In genomic region chr1:173789841-173790240, GRCh38 we compare ENCODE assay signal across 37 cellular contexts.
"Had no signal": no experiment of that assay in that cellular context is flagged by ENCODE, and none has a peak within 500 bp of the region (broad histone marks: within the 10 kb centered on the region; RNA-seq: fewer than 3 reads in every experiment).

No MANE protein-coding gene starts in this region.

- H3K27ac ChIP-seq: ascending aorta, cardiac muscle cell, WERI-Rb-1 had no signal

- H3K9me3 Mint-ChIP-seq: activated CD4-positive, alpha-beta memory T cell treated with anti-CD3 and anti-CD28 coated beads, Interleukin-2, amount 10 ng/mL, durations not matched to agents 7 days and 5 days; activated CD4-positive, alpha-beta T cell treated with anti-CD3 and anti-CD28 coated beads, Interleukin-2, amount 10 ng/mL, durations not matched to agents 7 days and 5 days; activated naive CD4-positive, alpha-beta T cell treated with anti-CD3 and anti-CD28 coated beads, Interleukin-2, amount 10 ng/mL, durations not matched to agents 7 days and 5 days; activated naive CD4-positive, alpha-beta T cell treated with anti-CD3 and anti-CD28 coated beads, Interleukin-2, amount 50 U/mL, for 24 hours; activated naive CD8-positive, alpha-beta T cell treated with anti-CD3 and anti-CD28 coated beads, Interleukin-2, amount 10 ng/mL, durations not matched to agents 7 days and 5 days; activated naive CD8-positive, alpha-beta T cell treated with anti-CD3 and anti-CD28 coated beads, Interleukin-2, amount 50 U/mL, for 24 hours; activated T-cell treated with anti-CD3 and anti-CD28 coated beads, Interleukin-2, amount 50 U/mL, for 24 hours; activated T-helper 2 cell treated with anti-CD3 and anti-CD28 coated beads, Interferon-gamma antibody, Interleukin-2, Interleukin-4, amounts not matched to agents 10 μg/mL and 5 μg/mL and 100 μg/mL, durations not matched to agents 14 hours and 24 hours and 36 hours; brain; central memory CD8-positive, alpha-beta T cell; T-helper 1 cell treated with Interleukin-12 subunit alpha and Interleukin-12 subunit beta and Interleukin-4 antibody, amounts not matched to agents 30 μg/mL and 1 μg/mL, for 36 hours; T-helper 2 cell treated with Interferon-gamma antibody and Interleukin-4, amounts not matched to agents 5 μg/mL and 100 μg/mL, for 36 hours; WTC11 had no signal

- H3K9me3 ChIP-seq: ascending aorta had no signal

- H3K27me3 Mint-ChIP-seq: activated CD4-positive, alpha-beta memory T cell treated with anti-CD3 and anti-CD28 coated beads, Interleukin-2, amount 10 ng/mL, durations not matched to agents 7 days and 5 days; activated CD4-positive, alpha-beta T cell treated with anti-CD3 and anti-CD28 coated beads for 36 hours; activated CD4-positive, alpha-beta T cell treated with anti-CD3 and anti-CD28 coated beads, Interleukin-2, amount 10 ng/mL, durations not matched to agents 7 days and 5 days; activated CD8-positive, alpha-beta memory T cell treated with anti-CD3 and anti-CD28 coated beads, Interleukin-2, amount 10 ng/mL, durations not matched to agents 7 days and 5 days; activated naive CD4-positive, alpha-beta T cell treated with anti-CD3 and anti-CD28 coated beads, Interleukin-2, amount 10 ng/mL, durations not matched to agents 7 days and 5 days; activated naive CD4-positive, alpha-beta T cell treated with anti-CD3 and anti-CD28 coated beads, Interleukin-2, amount 50 U/mL, for 24 hours; activated naive CD8-positive, alpha-beta T cell; activated naive CD8-positive, alpha-beta T cell treated with anti-CD3 and anti-CD28 coated beads, Interleukin-2, amount 10 ng/mL, durations not matched to agents 7 days and 5 days; activated naive CD8-positive, alpha-beta T cell treated with anti-CD3 and anti-CD28 coated beads, Interleukin-2, amount 50 U/mL, for 24 hours; activated T-cell treated with anti-CD3 and anti-CD28 coated beads, Interleukin-2, amount 50 U/mL, for 24 hours; brain; central memory CD8-positive, alpha-beta T cell had no signal

- H3K27me3 ChIP-seq: ascending aorta, cardiac muscle cell had no signal

- H3K4me3 Mint-ChIP-seq: activated CD4-positive, alpha-beta memory T cell treated with anti-CD3 and anti-CD28 coated beads, Interleukin-2, amount 10 ng/mL, durations not matched to agents 7 days and 5 days; activated CD4-positive, alpha-beta T cell treated with anti-CD3 and anti-CD28 coated beads for 36 hours; activated CD4-positive, alpha-beta T cell treated with anti-CD3 and anti-CD28 coated beads, Interleukin-2, amount 10 ng/mL, durations not matched to agents 7 days and 5 days; activated CD8-positive, alpha-beta memory T cell treated with anti-CD3 and anti-CD28 coated beads, Interleukin-2, amount 10 ng/mL, durations not matched to agents 7 days and 5 days; activated CD8-positive, alpha-beta T cell treated with anti-CD3 and anti-CD28 coated beads, Interleukin-2, amount 10 ng/mL, durations not matched to agents 7 days and 5 days; activated naive CD4-positive, alpha-beta T cell treated with anti-CD3 and anti-CD28 coated beads, Interleukin-2, amount 10 ng/mL, durations not matched to agents 7 days and 5 days; activated naive CD4-positive, alpha-beta T cell treated with anti-CD3 and anti-CD28 coated beads, Interleukin-2, amount 50 U/mL, for 24 hours; activated naive CD8-positive, alpha-beta T cell; activated naive CD8-positive, alpha-beta T cell treated with anti-CD3 and anti-CD28 coated beads, Interleukin-2, amount 10 ng/mL, durations not matched to agents 7 days and 5 days; activated naive CD8-positive, alpha-beta T cell treated with anti-CD3 and anti-CD28 coated beads, Interleukin-2, amount 50 U/mL, for 24 hours; activated T-cell treated with anti-CD3 and anti-CD28 coated beads, Interleukin-2, amount 50 U/mL, for 24 hours; brain; central memory CD8-positive, alpha-beta T cell; T-helper 1 cell treated with Interleukin-12 subunit alpha and Interleukin-12 subunit beta and Interleukin-4 antibody, amounts not matched to agents 30 μg/mL and 1 μg/mL, for 36 hours; T-helper 2 cell treated with Interferon-gamma antibody and Interleukin-4, amounts not matched to agents 5 μg/mL and 100 μg/mL, for 36 hours; WTC11 had no signal

- H3K27ac Mint-ChIP-seq: activated CD4-positive, alpha-beta memory T cell treated with anti-CD3 and anti-CD28 coated beads, Interleukin-2, amount 10 ng/mL, durations not matched to agents 7 days and 5 days; activated CD4-positive, alpha-beta T cell treated with anti-CD3 and anti-CD28 coated beads for 36 hours; activated CD4-positive, alpha-beta T cell treated with anti-CD3 and anti-CD28 coated beads, Interleukin-2, amount 10 ng/mL, durations not matched to agents 7 days and 5 days; activated CD8-positive, alpha-beta memory T cell treated with anti-CD3 and anti-CD28 coated beads, Interleukin-2, amount 10 ng/mL, durations not matched to agents 7 days and 5 days; activated CD8-positive, alpha-beta T cell treated with anti-CD3 and anti-CD28 coated beads, Interleukin-2, amount 10 ng/mL, durations not matched to agents 7 days and 5 days; activated naive CD4-positive, alpha-beta T cell treated with anti-CD3 and anti-CD28 coated beads, Interleukin-2, amount 10 ng/mL, durations not matched to agents 7 days and 5 days; activated naive CD4-positive, alpha-beta T cell treated with anti-CD3 and anti-CD28 coated beads, Interleukin-2, amount 50 U/mL, for 24 hours; activated naive CD8-positive, alpha-beta T cell; activated naive CD8-positive, alpha-beta T cell treated with anti-CD3 and anti-CD28 coated beads, Interleukin-2, amount 10 ng/mL, durations not matched to agents 7 days and 5 days; activated naive CD8-positive, alpha-beta T cell treated with anti-CD3 and anti-CD28 coated beads, Interleukin-2, amount 50 U/mL, for 24 hours; activated T-cell treated with anti-CD3 and anti-CD28 coated beads, Interleukin-2, amount 50 U/mL, for 24 hours; activated T-helper 2 cell treated with anti-CD3 and anti-CD28 coated beads, Interferon-gamma antibody, Interleukin-2, Interleukin-4, amounts not matched to agents 10 μg/mL and 5 μg/mL and 100 μg/mL, durations not matched to agents 14 hours and 24 hours and 36 hours; brain; T-helper 1 cell treated with Interleukin-12 subunit alpha and Interleukin-12 subunit beta and Interleukin-4 antibody, amounts not matched to agents 30 μg/mL and 1 μg/mL, for 36 hours; T-helper 2 cell treated with Interferon-gamma antibody and Interleukin-4, amounts not matched to agents 5 μg/mL and 100 μg/mL, for 36 hours; WTC11 had no signal

- H3K4me3 ChIP-seq: ascending aorta, cardiac muscle cell had no signal

- H3K4me1 Mint-ChIP-seq: activated CD4-positive, alpha-beta memory T cell treated with anti-CD3 and anti-CD28 coated beads, Interleukin-2, amount 10 ng/mL, durations not matched to agents 7 days and 5 days; activated CD4-positive, alpha-beta T cell treated with anti-CD3 and anti-CD28 coated beads for 36 hours; activated CD4-positive, alpha-beta T cell treated with anti-CD3 and anti-CD28 coated beads, Interleukin-2, amount 10 ng/mL, durations not matched to agents 7 days and 5 days; activated CD8-positive, alpha-beta memory T cell treated with anti-CD3 and anti-CD28 coated beads, Interleukin-2, amount 10 ng/mL, durations not matched to agents 7 days and 5 days; activated naive CD4-positive, alpha-beta T cell treated with anti-CD3 and anti-CD28 coated beads, Interleukin-2, amount 10 ng/mL, durations not matched to agents 7 days and 5 days; activated naive CD4-positive, alpha-beta T cell treated with anti-CD3 and anti-CD28 coated beads, Interleukin-2, amount 50 U/mL, for 24 hours; activated naive CD8-positive, alpha-beta T cell treated with anti-CD3 and anti-CD28 coated beads, Interleukin-2, amount 50 U/mL, for 24 hours; brain; central memory CD8-positive, alpha-beta T cell had no signal

- DNase-seq: activated CD4-positive, alpha-beta memory T cell treated with anti-CD3 and anti-CD28 coated beads, Interleukin-2, amount 10 ng/mL, durations not matched to agents 7 days and 5 days; activated CD4-positive, alpha-beta T cell treated with anti-CD3 and anti-CD28 coated beads for 1 hour; activated CD4-positive, alpha-beta T cell treated with anti-CD3 and anti-CD28 coated beads for 36 hours; activated CD4-positive, alpha-beta T cell treated with anti-CD3 and anti-CD28 coated beads for 48 hours; activated CD4-positive, alpha-beta T cell treated with anti-CD3 and anti-CD28 coated beads, Interleukin-2, amount 10 ng/mL, durations not matched to agents 7 days and 5 days; activated CD4-positive, alpha-beta T cell treated with anti-CD3 and anti-CD28 coated beads, Interleukin-2, amount 50 U/mL, for 48 hours; activated CD4-positive, CD25-positive, alpha-beta regulatory T cell; activated CD8-positive, alpha-beta memory T cell treated with anti-CD3 and anti-CD28 coated beads for 24 hours; activated CD8-positive, alpha-beta memory T cell treated with anti-CD3 and anti-CD28 coated beads, Interleukin-2, amount 10 ng/mL, durations not matched to agents 7 days and 5 days; activated CD8-positive, alpha-beta memory T cell treated with anti-CD3 and anti-CD28 coated beads, Interleukin-2, amount 50 U/mL, for 48 hours; activated CD8-positive, alpha-beta T cell treated with anti-CD3 and anti-CD28 coated beads, Interleukin-2, amount 10 ng/mL, durations not matched to agents 7 days and 5 days; activated effector memory CD4-positive, alpha-beta T cell treated with Interleukin-2 at 50 U/mL for 16 hours; activated gamma-delta T cell; activated naive CD4-positive, alpha-beta T cell treated with anti-CD3 and anti-CD28 coated beads, Interleukin-2, amount 10 ng/mL, durations not matched to agents 7 days and 5 days; activated naive CD4-positive, alpha-beta T cell treated with Interleukin-2 at 50 U/mL for 16 hours; activated naive CD8-positive, alpha-beta T cell treated with anti-CD3 and anti-CD28 coated beads, Interleukin-2, amount 10 ng/mL, durations not matched to agents 7 days and 5 days; activated naive CD8-positive, alpha-beta T cell treated with anti-CD3 and anti-CD28 coated beads, Interleukin-2, amount 50 U/mL, for 24 hours; activated T-cell treated with anti-CD3 and anti-CD28 coated beads, Interleukin-2, amount 50 U/mL, for 24 hours; activated T-cell treated with anti-CD3 and anti-CD28 coated beads, Interleukin-2, amount 50 U/mL, for 48 hours; amygdala; anterior cingulate cortex; caudate nucleus; cerebellar nuclear complex; T-helper 2 cell; T-helper 9 cell; WERI-Rb-1 had no signal

- H3K4me1 ChIP-seq: ascending aorta had no signal

- ATAC-seq: activated CD4-positive, alpha-beta T cell treated with anti-CD3 and anti-CD28 coated beads for 36 hours; activated CD4-positive, CD25-positive, alpha-beta regulatory T cell treated with anti-CD3 and anti-CD28 coated beads, Interleukin-2, amount 50 U/mL, for 24 hours; activated CD8-positive, alpha-beta memory T cell treated with anti-CD3 and anti-CD28 coated beads, Interleukin-2, amount 10 ng/mL, durations not matched to agents 7 days and 5 days; activated CD8-positive, alpha-beta T cell treated with anti-CD3 and anti-CD28 coated beads, Interleukin-2, amount 10 ng/mL, durations not matched to agents 7 days and 5 days; activated naive CD8-positive, alpha-beta T cell treated with anti-CD3 and anti-CD28 coated beads, Interleukin-2, amount 50 U/mL, for 24 hours; WTC11 had no signal
